In genomic region chr14:23469127-23469905, GRCh38 we compare ENCODE assay signal across 8 cellular contexts. TPM values are rescaled to one million over a fixed set of nuclear protein-coding genes. Genes with fewer than 3 reads are reported as not detected.
DNase-seq lines count a peak whose midpoint lies in the region; TF ChIP-seq lines count a peak whose summit lies in the region.

TSS of gene NGDN (plus strand) at chr14:23469703. CDS start at chr14:23469716, 13 bp downstream.

- H3K9me3 ChIP-seq in HAP-1 (0 out of 2 replicates have a peak, but pooled peaks cover 5% of the 10 kb centered on the region), MG63 (no peaks in the 10 kb centered on the region), neural cell (ENCODE audit: low read length) (no peaks in the 10 kb centered on the region), stomach smooth muscle (ENCODE audit: control insufficient read depth in 2 of 2, low read length in 2 of 2) (no peaks in the 10 kb centered on the region)

- peak within 1 kb of the TSS; percentile 56 for H2AFZ ChIP-seq in neural cell (ENCODE audit: low read depth, low read length)

- no peaks in the 10 kb centered on the region for H3K9me2 ChIP-seq in neural cell (ENCODE audit: insufficient read depth, low read length)

- peak; percentile 96 for DNase-seq in GDM1 (lab: John Stamatoyannopoulos, UW)
- DNase-seq in HAP-1 (ENCODE audit: low spot score in 2 of 2) = peak; percentile 91 to 99
- DNase-seq in MG63 = peak; percentile 89
- DNase-seq in SHP77 treated with DMSO at 0.1 percent for 48 hours (lab: John Stamatoyannopoulos, UW) = peak; percentile 100
- DNase-seq in activated gamma-delta T cell (lab: John Stamatoyannopoulos, UW) = peak; percentile 39
- peak; percentile 100 for DNase-seq in fibroblast of villous mesenchyme (ENCODE audit: low read depth)

- in situ Hi-C loops in HAP-1 (cut with MboI; ENCODE audit: low sequenced_read_pairs) = no loop called here

- H3K4me3 ChIP-seq in HAP-1 (peak within 1 kb of the TSS; percentile 80), MG63 (peak within 1 kb of the TSS; percentile 94), fibroblast of villous mesenchyme (ENCODE audit: low read depth, low read length) (peak within 1 kb of the TSS; percentile 92), neural cell (ENCODE audit: low read length) (peak within 1 kb of the TSS; percentile 69), stomach smooth muscle (ENCODE audit: low read length in 2 of 2) (peak within 1 kb of the TSS; percentile 98 to 100)

- peaks cover 5% of the 10 kb centered on the region for H3F3A ChIP-seq in neural cell (ENCODE audit: insufficient read depth, low read length, poor library complexity, severe bottlenecking)

- peak; percentile 53 for TF ChIP-seq EP300 in neural cell (conservative IDR thresholded peaks at IDR 0.05; ENCODE audit: poor library complexity, severe bottlenecking)

- H3K4me1 ChIP-seq in HAP-1 (peaks cover 4% of the 10 kb centered on the region; the same call in 1 of the 2 replicates), stomach smooth muscle (ENCODE audit: control insufficient read depth, insufficient read depth, low read length) (peaks cover 15% of the 10 kb centered on the region)

- peaks cover 18% of the 10 kb centered on the region for H3K79me2 ChIP-seq in neural cell (replicated peaks; ENCODE audit: insufficient read depth, low read length)

- H4K20me1 ChIP-seq in neural cell (ENCODE audit: insufficient read depth) = no peaks in the 10 kb centered on the region

- no peaks in the 10 kb centered on the region for H3K27me3 ChIP-seq in HAP-1 (ENCODE audit: low read depth)
- H3K27me3 ChIP-seq in MG63 = no peaks in the 10 kb centered on the region
- H3K27me3 ChIP-seq in neural cell (ENCODE audit: insufficient read depth, low read depth, low read length) = no peaks in the 10 kb centered on the region
- H3K27me3 ChIP-seq in stomach smooth muscle (ENCODE audit: control insufficient read depth in 1 of 2, insufficient read depth in 2 of 2, low read length in 2 of 2) = no peaks in the 10 kb centered on the region

- H3K9ac ChIP-seq in neural cell (ENCODE audit: low read length) = peak within 1 kb of the TSS; percentile 83
- peak within 1 kb of the TSS; percentile 94 to 98 for H3K9ac ChIP-seq in stomach smooth muscle (ENCODE audit: low read length in 2 of 2)

- TF ChIP-seq CTCF in fibroblast of villous mesenchyme (IDR thresholded peaks at IDR 0.05; ENCODE audit: insufficient read depth, low read depth, low read length) (peak; percentile 80), neural cell (IDR thresholded peaks at IDR 0.05; ENCODE audit: poor library complexity, severe bottlenecking) (peak; percentile 100)

- peak; percentile 98 for TF ChIP-seq RAD21 in neural cell (conservative IDR thresholded peaks at IDR 0.05)

- peaks cover 30% of the 10 kb centered on the region for H3K36me3 ChIP-seq in HAP-1 (replicated peaks)
- peaks cover 11% of the 10 kb centered on the region for H3K36me3 ChIP-seq in MG63
- H3K36me3 ChIP-seq in neural cell (ENCODE audit: insufficient read depth, low read length) = no peaks in the 10 kb centered on the region
- H3K36me3 ChIP-seq in stomach smooth muscle (ENCODE audit: control insufficient read depth in 2 of 2, insufficient read depth in 2 of 2, low read length in 2 of 2) = peaks cover 11 to 20% of the 10 kb centered on the region in 2 donors

- peak within 1 kb of the TSS; percentile 57 for H3K4me2 ChIP-seq in neural cell (ENCODE audit: low read length)

- peak within 1 kb of the TSS; percentile 82 for H3K27ac ChIP-seq in neural cell (ENCODE audit: low read length)
- H3K27ac ChIP-seq in stomach smooth muscle (ENCODE audit: low read length) = peak within 1 kb of the TSS; percentile 93

TF ChIP-seq in neural cell, 6 proteins besides CTCF, POLR2A, EP300 and RAD21:
- TF ChIP-seq SMC3 (conservative IDR thresholded peaks at IDR 0.05; ENCODE audit: poor library complexity) (peak; percentile 99), TAF1 (IDR thresholded peaks at IDR 0.05; ENCODE audit: low read depth) (peak; percentile 41), POLR2AphosphoS5 (IDR thresholded peaks at IDR 0.05) (peak; percentile 97), EZH2 (IDR thresholded peaks at IDR 0.05; ENCODE audit: borderline replicate concordance, insufficient read depth, low read length, poor library complexity, severe bottlenecking) (no peak), MXI1 (conservative IDR thresholded peaks at IDR 0.05; ENCODE audit: poor library complexity, severe bottlenecking) (peak; percentile 85), REST (IDR thresholded peaks at IDR 0.05; ENCODE audit: borderline replicate concordance) (peak; percentile 50)

RNA-seq across cellular contexts. Expression of gene NGDN, which starts in this region (rescaled TPM):
- total RNA-seq in MG63 (2014; rRNA removed; shearing (Covaris generic); ENCODE audit: low replicate concordance) = 26.9 and 59.9 TPM in 2 replicates
- 41.9 and 44.8 TPM in 2 replicates for total RNA-seq in fibroblast of villous mesenchyme
- 123 and 137 TPM in 2 replicates for polyA plus RNA-seq in neural cell
- polyA minus RNA-seq in neural cell = 65.2 and 72.1 TPM in 2 replicates

Comparison
In these comparisons a context has a peak if more than half of its experiments do, and no peak if none do; other contexts are left out.
1. Peak in every context shown above with its lines: DNase-seq, H3K4me3 ChIP-seq and H3K27ac ChIP-seq.
2. DNase-seq: peak in every context shown above with its lines; median percentile 100 in SHP77 treated with DMSO at 0.1 percent for 48 hours; 100 in fibroblast of villous mesenchyme; 96 in GDM1; 95 in HAP-1; 89 in MG63; 39 in activated gamma-delta T cell.